ENCODE assay signal across 12 cellular contexts in the genomic region with DNA sequence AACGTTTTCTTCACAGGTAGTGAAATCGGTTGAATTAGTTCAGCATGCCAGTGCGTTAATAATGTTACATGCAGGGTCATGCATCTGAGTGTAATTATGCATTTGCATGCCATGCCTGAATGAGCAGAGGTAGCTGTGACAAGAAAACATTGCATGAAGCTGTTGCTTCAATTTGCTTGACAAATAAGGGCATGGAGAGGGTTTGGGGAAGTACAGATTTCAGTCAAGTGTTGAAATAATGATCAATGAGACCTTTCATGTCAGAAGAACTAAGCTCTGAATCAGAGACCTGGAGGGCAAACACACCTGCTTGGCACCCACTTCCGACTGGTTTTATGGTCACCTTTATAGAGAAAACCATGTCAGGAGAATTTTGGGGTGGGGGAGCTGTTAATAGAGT.
A peak's percentile ranks its signal among the peaks of the same experiment; 100 is the strongest.
DNase-seq lines count a peak whose midpoint lies in the region; ATAC-seq and TF ChIP-seq lines count a peak whose summit lies in the region.
"Had no signal": no experiment of that assay in that cellular context is flagged by ENCODE, and none has a peak within 500 bp of the region (broad histone marks: within the 10 kb centered on the region; RNA-seq: fewer than 3 reads in every experiment).

No MANE protein-coding gene starts in this region.

- H3F3A ChIP-seq in SK-N-SH (replicated peaks; ENCODE audit: insufficient read depth) = peaks cover 40% of the 10 kb centered on the region

- TF ChIP-seq CTCF in SK-N-SH (IDR thresholded peaks at IDR 0.05) = no peak

- TF ChIP-seq EP300 in SK-N-SH (IDR thresholded peaks at IDR 0.05; ENCODE audit: borderline replicate concordance in 1 of 2, low read depth in 1 of 2, low read length in 1 of 2) = no peak

- H3K4me3 ChIP-seq in SK-N-SH (ENCODE audit: low read depth in 2 of 2, low read length in 1 of 2) = no peak overlapping the region

- peaks cover 17 to 30% of the 10 kb centered on the region in 2 experiments for H3K4me1 ChIP-seq in SK-N-SH (ENCODE audit: control insufficient read depth in 1 of 2, insufficient read depth in 2 of 2, low read depth in 1 of 2, low read length in 1 of 2)

- H3K4me1 Mint-ChIP-seq in stimulated activated naive B cell treated with anti-CD40 and anti-IgM and Interleukin-4, amounts not matched to agents 10 μg/mL and 1 μg/mL and 100 μg/mL, for 72 hours = no peaks in the 10 kb centered on the region
- H3K4me1 Mint-ChIP-seq: naive thymus-derived CD4-positive, alpha-beta T cell had no signal

- POLR2A ChIA-PET in SK-N-SH (lab: Yijun Ruan, JAX) = no interaction called here

- DNase-seq in SK-N-SH (no peak), NOMO-1 (lab: John Stamatoyannopoulos, UW; ENCODE audit: unreplicated experiment in 2 of 2) (peak; percentile 41 to 75)
- DNase-seq in stimulated activated naive B cell treated with anti-CD40 and anti-IgM and Interleukin-4, amounts not matched to agents 10 μg/mL and 1 μg/mL and 100 μg/mL, for 72 hours = no peak
- no peak for DNase-seq in effector CD8-positive, alpha-beta T cell (lab: John Stamatoyannopoulos, UW)
- DNase-seq: central memory CD4-positive, alpha-beta T cell had no signal

- no peaks in the 10 kb centered on the region for H3K9me3 ChIP-seq in SK-N-SH

- H3K27ac ChIP-seq in SK-N-SH (ENCODE audit: low read depth in 2 of 2, low read length in 1 of 2) = peak overlapping the region; percentile 28 to 93; a peak in 2 of 4 replicates

- peaks cover 93% of the 10 kb centered on the region for H3K79me2 ChIP-seq in SK-N-SH (ENCODE audit: insufficient read depth)

- H2AFZ ChIP-seq in SK-N-SH (ENCODE audit: low read depth) = no peak overlapping the region

- CTCF ChIA-PET in SK-N-SH (lab: Yijun Ruan, JAX) = interaction anchor here (0.8 to 2.7 kb wide), 12 partner anchors 9 to 189 kb away, joined by 3 to 16 read pairs (median 4); no protein-coding TSS in a partner anchor

- no peaks in the 10 kb centered on the region for H3K9me3 Mint-ChIP-seq in stimulated activated naive B cell treated with anti-CD40 and anti-IgM and Interleukin-4, amounts not matched to agents 10 μg/mL and 1 μg/mL and 100 μg/mL, for 72 hours
- H3K9me3 Mint-ChIP-seq: WTC11 had no signal

- peaks cover 5 to 7% of the 10 kb centered on the region in 2 donors for H3K27me3 Mint-ChIP-seq in stimulated activated naive B cell treated with anti-CD40 and anti-IgM and Interleukin-4, amounts not matched to agents 10 μg/mL and 1 μg/mL and 100 μg/mL, for 72 hours

- no peak overlapping the region for H3K4me2 ChIP-seq in SK-N-SH

- WGBS in SK-N-SH (ENCODE audit: low lambda C conversion rate) = 72% methylated on average over 4 of the region's 4 CpGs

- H3K36me3 ChIP-seq in SK-N-SH (replicated peaks in 1 of 2; ENCODE audit: control insufficient read depth in 1 of 2, insufficient read depth in 2 of 2, low read length in 1 of 2) = peaks cover 81 to 83% of the 10 kb centered on the region in 2 experiments

- no peak overlapping the region for H3K4me3 Mint-ChIP-seq in stimulated activated naive B cell treated with anti-CD40 and anti-IgM and Interleukin-4, amounts not matched to agents 10 μg/mL and 1 μg/mL and 100 μg/mL, for 72 hours
- H3K4me3 Mint-ChIP-seq: activated naive CD8-positive, alpha-beta T cell; naive thymus-derived CD4-positive, alpha-beta T cell; WTC11 had no signal

- H3K27ac Mint-ChIP-seq in stimulated activated naive B cell treated with anti-CD40 and anti-IgM and Interleukin-4, amounts not matched to agents 10 μg/mL and 1 μg/mL and 100 μg/mL, for 72 hours = no peak overlapping the region
- H3K27ac Mint-ChIP-seq: activated naive CD8-positive, alpha-beta T cell; naive thymus-derived CD4-positive, alpha-beta T cell had no signal

- no peaks in the 10 kb centered on the region for H3K27me3 ChIP-seq in SK-N-SH (ENCODE audit: insufficient read depth)

- no peak overlapping the region for H3K9ac ChIP-seq in SK-N-SH

- no peak for ATAC-seq in SK-N-SH treated with all-trans-retinoic acid at 6 μM for 48 hours
- peak; percentile 43 for ATAC-seq in HG02852 (IDR thresholded peaks at IDR 0.05; ENCODE audit: unreplicated experiment)
- peak; percentile 33 to 50 for ATAC-seq in stimulated activated naive B cell treated with anti-CD40 and anti-IgM and Interleukin-4, amounts not matched to agents 10 μg/mL and 1 μg/mL and 100 μg/mL, for 72 hours (replicated peaks)
- ATAC-seq in GM18502 (IDR thresholded peaks at IDR 0.05; ENCODE audit: poor library complexity, unreplicated experiment) = no peak
- ATAC-seq in HG02571 (IDR thresholded peaks at IDR 0.05; ENCODE audit: unreplicated experiment) = no peak

- no peaks in the 10 kb centered on the region for H4K20me1 ChIP-seq in SK-N-SH (ENCODE audit: insufficient read depth)

- no peak for TF ChIP-seq RAD21 in SK-N-SH (IDR thresholded peaks at IDR 0.05; ENCODE audit: low read length)

- no peaks in the 10 kb centered on the region for H3K9me2 ChIP-seq in SK-N-SH

- no peaks in the 10 kb centered on the region for H3K36me3 Mint-ChIP-seq in stimulated activated naive B cell treated with anti-CD40 and anti-IgM and Interleukin-4, amounts not matched to agents 10 μg/mL and 1 μg/mL and 100 μg/mL, for 72 hours
- H3K36me3 Mint-ChIP-seq: activated naive CD8-positive, alpha-beta T cell; naive thymus-derived CD4-positive, alpha-beta T cell had no signal

TF ChIP-seq in SK-N-SH, 30 proteins besides CTCF, POLR2A, EP300 and RAD21 (continues in another document):
- TF ChIP-seq CHD2 (IDR thresholded peaks at IDR 0.05; ENCODE audit: low read length, partially characterized antibody) (no peak), SIN3A (IDR thresholded peaks at IDR 0.05; ENCODE audit: borderline replicate concordance, low read depth, low read length) (no peak), RCOR1 (IDR thresholded peaks at IDR 0.05; ENCODE audit: low read length) (no peak), TAF1 (IDR thresholded peaks at IDR 0.05; ENCODE audit: borderline replicate concordance, low read depth, low read length) (no peak), NFIC (IDR thresholded peaks at IDR 0.05; ENCODE audit: borderline replicate concordance) (no peak), GATA2 (CRISPR knock-in tag; IDR thresholded peaks at IDR 0.05) (no peak), EZH2phosphoT487 (IDR thresholded peaks at IDR 0.05; ENCODE audit: borderline replicate concordance, low read depth) (no peak), ELF1 (IDR thresholded peaks at IDR 0.05) (no peak), RFX5 (IDR thresholded peaks at IDR 0.05; ENCODE audit: low read length) (no peak)
- TF ChIP-seq, protein P1, sequence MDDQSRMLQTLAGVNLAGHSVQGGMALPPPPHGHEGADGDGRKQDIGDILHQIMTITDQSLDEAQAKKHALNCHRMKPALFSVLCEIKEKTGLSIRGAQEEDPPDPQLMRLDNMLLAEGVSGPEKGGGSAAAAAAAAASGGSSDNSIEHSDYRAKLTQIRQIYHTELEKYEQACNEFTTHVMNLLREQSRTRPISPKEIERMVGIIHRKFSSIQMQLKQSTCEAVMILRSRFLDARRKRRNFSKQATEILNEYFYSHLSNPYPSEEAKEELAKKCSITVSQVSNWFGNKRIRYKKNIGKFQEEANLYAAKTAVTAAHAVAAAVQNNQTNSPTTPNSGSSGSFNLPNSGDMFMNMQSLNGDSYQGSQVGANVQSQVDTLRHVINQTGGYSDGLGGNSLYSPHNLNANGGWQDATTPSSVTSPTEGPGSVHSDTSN (IDR thresholded peaks at IDR 0.05) = no peak

TF ChIP-seq in SK-N-SH treated with all-trans-retinoic acid at 6 μM for 48 hours, 23 proteins besides CTCF, POLR2A, EP300 and RAD21:
- no peak for TF ChIP-seq TOX (CRISPR knock-in tag; IDR thresholded peaks at IDR 0.05; ENCODE audit: borderline replicate concordance)
- TF ChIP-seq, protein P2, sequence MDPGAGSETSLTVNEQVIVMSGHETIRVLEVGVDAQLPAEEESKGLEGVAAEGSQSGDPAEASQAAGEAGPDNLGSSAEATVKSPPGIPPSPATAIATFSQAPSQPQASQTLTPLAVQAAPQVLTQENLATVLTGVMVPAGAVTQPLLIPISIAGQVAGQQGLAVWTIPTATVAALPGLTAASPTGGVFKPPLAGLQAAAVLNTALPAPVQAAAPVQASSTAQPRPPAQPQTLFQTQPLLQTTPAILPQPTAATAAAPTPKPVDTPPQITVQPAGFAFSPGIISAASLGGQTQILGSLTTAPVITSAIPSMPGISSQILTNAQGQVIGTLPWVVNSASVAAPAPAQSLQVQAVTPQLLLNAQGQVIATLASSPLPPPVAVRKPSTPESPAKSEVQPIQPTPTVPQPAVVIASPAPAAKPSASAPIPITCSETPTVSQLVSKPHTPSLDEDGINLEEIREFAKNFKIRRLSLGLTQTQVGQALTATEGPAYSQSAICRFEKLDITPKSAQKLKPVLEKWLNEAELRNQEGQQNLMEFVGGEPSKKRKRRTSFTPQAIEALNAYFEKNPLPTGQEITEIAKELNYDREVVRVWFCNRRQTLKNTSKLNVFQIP (CRISPR knock-in tag; IDR thresholded peaks at IDR 0.05; ENCODE audit: borderline replicate concordance, low read depth) = no peak
- no peak for TF ChIP-seq BACH2 (CRISPR knock-in tag; IDR thresholded peaks at IDR 0.05; ENCODE audit: borderline replicate concordance)
- no peak for TF ChIP-seq ZNF565 (CRISPR knock-in tag; conservative IDR thresholded peaks at IDR 0.05; ENCODE audit: low read depth)
- TF ChIP-seq PPARA (CRISPR knock-in tag; IDR thresholded peaks at IDR 0.05; ENCODE audit: borderline replicate concordance) = no peak
- no peak for TF ChIP-seq GLIS3 (CRISPR knock-in tag; IDR thresholded peaks at IDR 0.05)
- no peak for TF ChIP-seq ZC3H10 (CRISPR knock-in tag; IDR thresholded peaks at IDR 0.05)
- TF ChIP-seq TCF4 (CRISPR knock-in tag; IDR thresholded peaks at IDR 0.05; ENCODE audit: borderline replicate concordance) = no peak
- TF ChIP-seq ESRRG (CRISPR knock-in tag; IDR thresholded peaks at IDR 0.05) = no peak
- TF ChIP-seq, protein P3, sequence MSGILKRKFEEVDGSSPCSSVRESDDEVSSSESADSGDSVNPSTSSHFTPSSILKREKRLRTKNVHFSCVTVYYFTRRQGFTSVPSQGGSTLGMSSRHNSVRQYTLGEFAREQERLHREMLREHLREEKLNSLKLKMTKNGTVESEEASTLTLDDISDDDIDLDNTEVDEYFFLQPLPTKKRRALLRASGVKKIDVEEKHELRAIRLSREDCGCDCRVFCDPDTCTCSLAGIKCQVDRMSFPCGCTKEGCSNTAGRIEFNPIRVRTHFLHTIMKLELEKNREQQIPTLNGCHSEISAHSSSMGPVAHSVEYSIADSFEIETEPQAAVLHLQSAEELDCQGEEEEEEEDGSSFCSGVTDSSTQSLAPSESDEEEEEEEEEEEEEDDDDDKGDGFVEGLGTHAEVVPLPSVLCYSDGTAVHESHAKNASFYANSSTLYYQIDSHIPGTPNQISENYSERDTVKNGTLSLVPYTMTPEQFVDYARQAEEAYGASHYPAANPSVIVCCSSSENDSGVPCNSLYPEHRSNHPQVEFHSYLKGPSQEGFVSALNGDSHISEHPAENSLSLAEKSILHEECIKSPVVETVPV (CRISPR knock-in tag; IDR thresholded peaks at IDR 0.05) = no peak

Comparison
In these comparisons a context has a peak if more than half of its experiments do, and no peak if none do; other contexts are left out.
1. DNase-seq: peak in NOMO-1 (2 of 2); none in SK-N-SH (single experiment), stimulated activated naive B cell treated with anti-CD40 and anti-IgM and Interleukin-4, amounts not matched to agents 10 μg/mL and 1 μg/mL and 100 μg/mL, for 72 hours (single experiment) and effector CD8-positive, alpha-beta T cell (single experiment).
2. ATAC-seq: peak in HG02852 (single experiment) and stimulated activated naive B cell treated with anti-CD40 and anti-IgM and Interleukin-4, amounts not matched to agents 10 μg/mL and 1 μg/mL and 100 μg/mL, for 72 hours (2 of 2); none in SK-N-SH treated with all-trans-retinoic acid at 6 μM for 48 hours (single experiment), GM18502 (single experiment) and HG02571 (single experiment).